In the genomic region with DNA sequence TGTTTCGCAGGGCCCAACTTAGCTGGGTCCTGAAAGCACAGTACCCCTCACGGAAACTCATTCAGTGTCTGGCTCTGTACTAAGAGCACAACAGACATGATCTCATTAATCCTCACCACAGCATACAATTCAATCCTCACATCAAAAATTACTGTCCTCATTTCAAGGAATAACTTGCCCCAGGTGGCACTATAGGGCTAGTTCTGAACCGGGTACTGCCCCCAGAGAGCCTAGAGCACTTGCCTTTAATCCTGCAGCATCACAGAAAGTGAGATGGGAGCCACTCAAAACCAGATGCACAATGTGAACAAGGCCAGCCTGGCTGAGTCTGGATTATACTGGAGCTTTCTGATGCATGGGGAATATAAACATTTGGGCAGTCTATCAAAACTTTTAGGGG, we compare ENCODE assay signal across 15 cellular contexts.
A peak's percentile ranks its signal among the peaks of the same experiment; 100 is the strongest.
DNase-seq lines count a peak whose midpoint lies in the region; ATAC-seq and TF ChIP-seq lines count a peak whose summit lies in the region.
"Had no signal": no experiment of that assay in that cellular context is flagged by ENCODE, and none has a peak within 500 bp of the region (broad histone marks: within the 10 kb centered on the region; RNA-seq: fewer than 3 reads in every experiment).

No MANE protein-coding gene starts in this region.

- peaks cover 81% of the 10 kb centered on the region for H3K79me2 ChIP-seq in DOHH2 (ENCODE audit: control insufficient read depth, low read length)

- H3K4me2 ChIP-seq in DOHH2 (ENCODE audit: low read length), result peak overlapping the region; percentile 34

- ATAC-seq in HG02610 (IDR thresholded peaks at IDR 0.05; ENCODE audit: unreplicated experiment), result no peak

- H3K36me3 ChIP-seq in DOHH2 (ENCODE audit: control insufficient read depth, low read length) (peaks cover 46% of the 10 kb centered on the region), left ventricle myocardium inferior (no peaks in the 10 kb centered on the region)
- H3K36me3 ChIP-seq: adrenal gland had no signal

- DNase-seq in HT1080 (ENCODE audit: low read depth) (peak; percentile 23), RPMI8226 (peak; percentile 25), kidney tubule cell (ENCODE audit: low spot score) (peak; percentile 13), GM10266 (ENCODE audit: extremely low spot score) (no peak), left ventricle myocardium inferior (no peak)
- DNase-seq: CD8-positive, alpha-beta memory T cell; IMR-90; mesendoderm; NCI-H1694; small intestine; substantia nigra had no signal

- intact Hi-C loops in left ventricle myocardium inferior (cut with micrococcal nuclease), result no loop called here

- no peaks in the 10 kb centered on the region for H4K20me1 ChIP-seq in DOHH2 (ENCODE audit: control insufficient read depth, insufficient read depth, low read depth, low read length)

- peaks cover 7% of the 10 kb centered on the region; the same call in 1 of the 2 replicates for H3F3A ChIP-seq in DOHH2 (ENCODE audit: control insufficient read depth, insufficient read depth)

- no peak overlapping the region for H3K4me3 ChIP-seq in DOHH2 (ENCODE audit: low read length)
- H3K4me3 ChIP-seq in left ventricle myocardium inferior, result no peak overlapping the region
- H3K4me3 ChIP-seq: adrenal gland, SK-N-MC had no signal

- H3K9me2 ChIP-seq in DOHH2 (replicated peaks; ENCODE audit: control insufficient read depth, low read length), result no peaks in the 10 kb centered on the region

- H3K27ac ChIP-seq in DOHH2 (ENCODE audit: low read depth, low read length) (no peak overlapping the region), left ventricle myocardium inferior (replicated peaks) (no peak overlapping the region)
- H3K27ac ChIP-seq: adrenal gland, SK-N-MC had no signal

- no peaks in the 10 kb centered on the region for H3K27me3 ChIP-seq in DOHH2 (ENCODE audit: control insufficient read depth, low read length)
- H3K27me3 ChIP-seq in left ventricle myocardium inferior (ENCODE audit: low read depth), result no peaks in the 10 kb centered on the region
- H3K27me3 ChIP-seq: adrenal gland had no signal

- H3K4me1 ChIP-seq in DOHH2 (ENCODE audit: control insufficient read depth, low read length), result peaks cover 77% of the 10 kb centered on the region
- no peaks in the 10 kb centered on the region for H3K4me1 ChIP-seq in left ventricle myocardium inferior
- H3K4me1 ChIP-seq: adrenal gland had no signal

- H3K9me3 ChIP-seq in DOHH2 (ENCODE audit: control insufficient read depth, insufficient read depth, low read length) (no peaks in the 10 kb centered on the region), left ventricle myocardium inferior (replicated peaks) (no peaks in the 10 kb centered on the region)
- H3K9me3 ChIP-seq: adrenal gland had no signal

- TF ChIP-seq CTCF in DOHH2 (IDR thresholded peaks at IDR 0.05; ENCODE audit: low read depth, low read length, poor library complexity, severe bottlenecking) (peak; percentile 50), GM10266 (IDR thresholded peaks at IDR 0.05; ENCODE audit: control insufficient read depth, insufficient read depth, low read depth, missing control alignments) (no peak), left ventricle myocardium inferior (IDR thresholded peaks at IDR 0.05; ENCODE audit: borderline replicate concordance) (no peak)

Comparison
In these comparisons a context has a peak if more than half of its experiments do, and no peak if none do; other contexts are left out.
1. DNase-seq: peak in HT1080 (single experiment), RPMI8226 (single experiment) and kidney tubule cell (single experiment); none in GM10266 (single experiment) and left ventricle myocardium inferior (single experiment).